Comparison of ENCODE assay signal across 17 cellular contexts in genomic region chr13:79933389-79933788, GRCh38.
DNase-seq lines count a peak whose midpoint lies in the region; ATAC-seq, FAIRE-seq and TF ChIP-seq lines count a peak whose summit lies in the region.
"Had no signal": no experiment of that assay in that cellular context is flagged by ENCODE, and none has a peak within 500 bp of the region (broad histone marks: within the 10 kb centered on the region; RNA-seq: fewer than 3 reads in every experiment).

No MANE protein-coding gene starts in this region.

- no peak overlapping the region for H2BK120ac ChIP-seq in mesenchymal stem cell (ENCODE audit: low read depth, low read length)

- H2AK5ac ChIP-seq in mesenchymal stem cell (ENCODE audit: low read length, severe bottlenecking): peak overlapping the region; percentile 67

- H3K4me1 Mint-ChIP-seq in MCF 10A (ENCODE audit: insufficient read depth, unreplicated experiment): peaks cover 27% of the 10 kb centered on the region
- H3K4me1 Mint-ChIP-seq: B cell, GM23338 had no signal

- no peak overlapping the region for H3K4me3 ChIP-seq in breast epithelium
- H3K4me3 ChIP-seq in K562: no peak overlapping the region
- no peak overlapping the region for H3K4me3 ChIP-seq in mesenchymal stem cell (ENCODE audit: insufficient read depth in 1 of 2, low read depth in 1 of 2, low read length in 2 of 2)
- no peak overlapping the region for H3K4me3 ChIP-seq in MM.1S (ENCODE audit: low read length)
- no peak overlapping the region for H3K4me3 ChIP-seq in foreskin fibroblast (ENCODE audit: low read depth in 1 of 2, low read length in 2 of 2)
- H3K4me3 ChIP-seq: BLaER1 treated with 17β-estradiol and CSF1 and Interleukin-3, amounts not matched to agents 10 nM and 100 nM; GM23338 had no signal

- no peak overlapping the region for H3K27ac Mint-ChIP-seq in MCF 10A (ENCODE audit: low read depth, unreplicated experiment)
- H3K27ac Mint-ChIP-seq: B cell; CD8-positive, alpha-beta T cell; GM23338 had no signal

- in situ Hi-C loops in K562 (cut with MboI): no loop called here

- H4K91ac ChIP-seq in mesenchymal stem cell (ENCODE audit: low read length): no peak overlapping the region

- POLR2A ChIA-PET in MCF 10A (lab: Yijun Ruan, JAX): interaction anchor here (0.7 kb wide), 1 partner anchor 84 kb away, joined by 3 read pairs; no protein-coding TSS in a partner anchor
- POLR2A ChIA-PET in K562 (lab: Yijun Ruan, JAX): no interaction called here

- 0% methylated on average over 2 of the region's 2 CpGs for WGBS in K562 (ENCODE audit: insufficient coverage, low coverage, missing lambda C conversion rate)
- WGBS in mesenchymal stem cell: 100% methylated on average over 1 of the region's 2 CpGs

- peak overlapping the region in 1 of 2 experiments; percentile 66 for H3K18ac ChIP-seq in mesenchymal stem cell (ENCODE audit: low read depth in 1 of 2, low read length in 2 of 2)

- CTCF ChIA-PET in MCF 10A (lab: Yijun Ruan, JAX): interaction anchor here (0.7 kb wide), 1 partner anchor 384 kb away, joined by 3 read pairs; no protein-coding TSS in a partner anchor
- CTCF ChIA-PET in K562 (lab: Yijun Ruan, JAX; ENCODE audit: low intra/inter-chr PET ratio): no interaction called here

- no peak overlapping the region for H2BK5ac ChIP-seq in mesenchymal stem cell (ENCODE audit: low read depth, low read length, poor library complexity, severe bottlenecking)

- H3K9me3 ChIP-seq in breast epithelium: no peaks in the 10 kb centered on the region
- no peaks in the 10 kb centered on the region for H3K9me3 ChIP-seq in K562 (replicated peaks; ENCODE audit: control insufficient read depth, insufficient read depth, low read depth, low read length)
- peaks cover 8% of the 10 kb centered on the region for H3K9me3 ChIP-seq in mesenchymal stem cell (ENCODE audit: control insufficient read depth, low read length)
- no peaks in the 10 kb centered on the region for H3K9me3 ChIP-seq in MM.1S (replicated peaks; ENCODE audit: insufficient read depth, low read length)

- TF ChIP-seq CTCF in MCF 10A (IDR thresholded peaks at IDR 0.05; ENCODE audit: unreplicated experiment): no peak
- no peak for TF ChIP-seq CTCF in breast epithelium (IDR thresholded peaks at IDR 0.05)
- TF ChIP-seq CTCF in K562 (IDR thresholded peaks at IDR 0.05 in 2 of 3, conservative IDR thresholded peaks at IDR 0.05 in 1 of 3; ENCODE audit: insufficient read depth in 2 of 3, low read depth in 1 of 3, low read length in 3 of 3): no peak
- no peak for TF ChIP-seq CTCF in MM.1S (IDR thresholded peaks at IDR 0.05; ENCODE audit: low read length)
- TF ChIP-seq CTCF in foreskin fibroblast (IDR thresholded peaks at IDR 0.05; ENCODE audit: low read depth, low read length): no peak

- H3K9ac ChIP-seq in K562 (ENCODE audit: insufficient read depth in 1 of 2, low read depth in 2 of 2, low read length in 2 of 2) (no peak overlapping the region), mesenchymal stem cell (ENCODE audit: low read length) (no peak overlapping the region), MM.1S (ENCODE audit: low read length) (no peak overlapping the region)
- H3K9ac ChIP-seq: BLaER1 treated with 17β-estradiol and CSF1 and Interleukin-3, amounts not matched to agents 10 nM and 100 nM had no signal

- peak; percentile 9 for DNase-seq in MCF 10A (ENCODE audit: unreplicated experiment)
- DNase-seq in breast epithelium (ENCODE audit: low spot score in 2 of 2): no peak
- DNase-seq in K562 (ENCODE audit: extremely low read depth in 1 of 4, low spot score in 3 of 4): no peak
- DNase-seq in mesenchymal stem cell: no peak
- DNase-seq in MM.1S: no peak
- no peak for DNase-seq in foreskin fibroblast
- DNase-seq: Calu3; CD8-positive, alpha-beta T cell; DMS79 treated with DMSO at 0.1 percent for 48 hours; GF-D8; HCEC 1CT had no signal

- no peak overlapping the region for H3K4me3 Mint-ChIP-seq in MCF 10A (ENCODE audit: unreplicated experiment)
- H3K4me3 Mint-ChIP-seq: B cell; CD8-positive, alpha-beta T cell; GM23338 had no signal

- H3K9me2 ChIP-seq in MM.1S (replicated peaks; ENCODE audit: insufficient read depth, low read length): no peaks in the 10 kb centered on the region

- no peak overlapping the region for H2BK15ac ChIP-seq in mesenchymal stem cell (ENCODE audit: low read depth, poor library complexity, severe bottlenecking)

- no peaks in the 10 kb centered on the region for H3K9me1 ChIP-seq in K562 (ENCODE audit: control insufficient read depth, insufficient read depth, low read length)

- no TSS peak for BruUV-seq in MCF 10A (replicated peaks; lab: Mats Ljungman, UMichigan)
- no TSS peak for BruUV-seq in K562 (replicated peaks; lab: Mats Ljungman, UMichigan)

- no peaks in the 10 kb centered on the region for H3F3A ChIP-seq in MM.1S (ENCODE audit: insufficient read depth, low read length)

- H2BK12ac ChIP-seq in mesenchymal stem cell (ENCODE audit: low read length in 2 of 2): peak overlapping the region in 1 of 2 experiments; percentile 86

- H3K27me3 Mint-ChIP-seq in MCF 10A (ENCODE audit: insufficient read depth, unreplicated experiment): no peaks in the 10 kb centered on the region
- H3K27me3 Mint-ChIP-seq: B cell had no signal

- H3K4me1 ChIP-seq in breast epithelium (no peaks in the 10 kb centered on the region), K562 (replicated peaks in 1 of 2; ENCODE audit: control insufficient read depth in 2 of 2, insufficient read depth in 2 of 2, low read length in 2 of 2) (no peaks in the 10 kb centered on the region), mesenchymal stem cell (ENCODE audit: control insufficient read depth, insufficient read depth, low read depth, low read length) (peaks cover 4% of the 10 kb centered on the region), MM.1S (ENCODE audit: low read length) (no peaks in the 10 kb centered on the region)

- H3K79me1 ChIP-seq in mesenchymal stem cell (replicated peaks; ENCODE audit: low read length, poor library complexity, severe bottlenecking): peaks cover 3% of the 10 kb centered on the region

- peaks cover 10% of the 10 kb centered on the region for H3K9me3 Mint-ChIP-seq in MCF 10A (ENCODE audit: unreplicated experiment)

- intact Hi-C loops in MCF 10A (cut with micrococcal nuclease) (no loop called here), breast epithelium (cut with DNase I; ENCODE audit: low total_unique reads) (no loop called here), K562 (cut with micrococcal nuclease) (no loop called here)

- H3K79me2 ChIP-seq in K562 (ENCODE audit: control insufficient read depth, insufficient read depth, low read length): no peaks in the 10 kb centered on the region
- H3K79me2 ChIP-seq in MM.1S (ENCODE audit: low read length): no peaks in the 10 kb centered on the region

- no peak for FAIRE-seq in K562 (lab: Jason Lieb, UNC)
- FAIRE-seq: H54, HTR-8/SVneo had no signal

- ATAC-seq in K562: no peak
- ATAC-seq: CD8-positive, alpha-beta T cell; GM23338 had no signal

- H4K20me1 ChIP-seq in K562 (replicated peaks; ENCODE audit: control insufficient read depth, insufficient read depth, low read length) (no peaks in the 10 kb centered on the region), MM.1S (ENCODE audit: insufficient read depth, low read length) (no peaks in the 10 kb centered on the region)
- H4K20me1 ChIP-seq: BLaER1 treated with 17β-estradiol and CSF1 and Interleukin-3, amounts not matched to agents 10 nM and 100 nM had no signal

- no peak overlapping the region for H4K8ac ChIP-seq in mesenchymal stem cell (ENCODE audit: low read length)

- TF ChIP-seq RAD21 in Ishikawa (IDR thresholded peaks at IDR 0.05; ENCODE audit: low read depth) (no peak), K562 (CRISPR knock-in tag; conservative IDR thresholded peaks at IDR 0.05 in 1 of 2, IDR thresholded peaks at IDR 0.05 in 1 of 2) (no peak)

- peaks cover 5% of the 10 kb centered on the region for H3K36me3 Mint-ChIP-seq in MCF 10A (ENCODE audit: insufficient read depth, unreplicated experiment)
- H3K36me3 Mint-ChIP-seq: CD8-positive, alpha-beta T cell had no signal

- no peak overlapping the region for H3K23ac ChIP-seq in mesenchymal stem cell (ENCODE audit: low read length in 2 of 2)

- H3K4me2 ChIP-seq in K562 (ENCODE audit: insufficient read depth, low read length) (no peak overlapping the region), mesenchymal stem cell (ENCODE audit: low read length, poor library complexity, severe bottlenecking) (no peak overlapping the region), MM.1S (ENCODE audit: low read depth, low read length) (no peak overlapping the region)
- H3K4me2 ChIP-seq: BLaER1 treated with 17β-estradiol and CSF1 and Interleukin-3, amounts not matched to agents 10 nM and 100 nM; GM23338 had no signal

- TF ChIP-seq POLR2A in breast epithelium (IDR thresholded peaks at IDR 0.05) (no peak), K562 (conservative IDR thresholded peaks at IDR 0.05) (no peak)

- H3K14ac ChIP-seq in mesenchymal stem cell (ENCODE audit: low read length in 2 of 2): no peak overlapping the region

- no peaks in the 10 kb centered on the region for H3K27me3 ChIP-seq in breast epithelium
- H3K27me3 ChIP-seq in K562 (ENCODE audit: control insufficient read depth in 2 of 2, insufficient read depth in 2 of 2, low read length in 2 of 2): no peaks in the 10 kb centered on the region
- H3K27me3 ChIP-seq in mesenchymal stem cell (ENCODE audit: control insufficient read depth in 1 of 2, insufficient read depth in 1 of 2, low read length in 2 of 2): no peaks in the 10 kb centered on the region
- no peaks in the 10 kb centered on the region for H3K27me3 ChIP-seq in MM.1S (replicated peaks; ENCODE audit: insufficient read depth, low read length)
- H3K27me3 ChIP-seq: BLaER1 treated with 17β-estradiol and CSF1 and Interleukin-3, amounts not matched to agents 10 nM and 100 nM had no signal

- TF ChIP-seq EP300 in Ishikawa (IDR thresholded peaks at IDR 0.05; ENCODE audit: borderline replicate concordance) (no peak), K562 (IDR thresholded peaks at IDR 0.05; ENCODE audit: low read length) (no peak)

- no peak overlapping the region for H3K4ac ChIP-seq in mesenchymal stem cell (ENCODE audit: low read depth in 1 of 2, low read length in 2 of 2)

- no peak overlapping the region for H3K27ac ChIP-seq in breast epithelium
- H3K27ac ChIP-seq in K562 (ENCODE audit: extremely low read depth, low read depth, low read length): no peak overlapping the region
- H3K27ac ChIP-seq in mesenchymal stem cell (ENCODE audit: low read length, poor library complexity, severe bottlenecking): no peak overlapping the region
- no peak overlapping the region for H3K27ac ChIP-seq in MM.1S (ENCODE audit: low read length)
- H3K27ac ChIP-seq: BLaER1 treated with 17β-estradiol and CSF1 and Interleukin-3, amounts not matched to agents 10 nM and 100 nM had no signal

- no peaks in the 10 kb centered on the region for H3K36me3 ChIP-seq in breast epithelium
- no peaks in the 10 kb centered on the region for H3K36me3 ChIP-seq in K562 (ENCODE audit: control insufficient read depth, insufficient read depth, low read length)
- H3K36me3 ChIP-seq in mesenchymal stem cell (ENCODE audit: control insufficient read depth in 1 of 2, insufficient read depth in 2 of 2, low read depth in 1 of 2, low read length in 2 of 2): no peaks in the 10 kb centered on the region
- H3K36me3 ChIP-seq in MM.1S (replicated peaks; ENCODE audit: insufficient read depth, low read length): no peaks in the 10 kb centered on the region
- H3K36me3 ChIP-seq: BLaER1 treated with 17β-estradiol and CSF1 and Interleukin-3, amounts not matched to agents 10 nM and 100 nM had no signal

- H2AFZ ChIP-seq in K562 (ENCODE audit: low read depth, low read length): no peak overlapping the region
- no peak overlapping the region for H2AFZ ChIP-seq in mesenchymal stem cell (ENCODE audit: low read depth, low read length)
- H2AFZ ChIP-seq in MM.1S (ENCODE audit: low read length): no peak overlapping the region
- H2AFZ ChIP-seq: GM23338 had no signal
